ENCODE assay signal across 25 cellular contexts in the genomic region with DNA sequence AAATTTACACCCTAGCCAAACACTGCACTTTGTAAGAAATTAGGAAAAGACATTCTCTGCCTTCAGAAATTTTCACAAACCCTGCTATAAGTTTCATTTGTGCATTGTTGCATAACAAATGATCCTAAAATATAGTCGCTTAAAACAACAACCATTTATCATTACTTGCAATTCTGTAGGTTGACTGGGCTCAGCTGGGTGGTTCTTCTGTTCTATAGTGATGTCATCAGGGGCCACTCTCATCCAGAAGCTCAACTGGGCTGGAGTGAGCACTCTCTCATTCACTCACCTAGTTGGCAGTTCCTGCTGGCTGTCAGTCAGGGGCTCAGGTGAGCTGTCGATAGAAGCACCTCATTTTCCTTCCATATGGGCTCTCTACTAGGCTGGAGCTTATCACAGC. TPM values are rescaled to one million over a fixed set of nuclear protein-coding genes. Genes with fewer than 3 reads are reported as not detected.
"Had no signal": no experiment of that assay in that cellular context is flagged by ENCODE, and none has a peak within 500 bp of the region (broad histone marks: within the 10 kb centered on the region; RNA-seq: fewer than 3 reads in every experiment).

No MANE protein-coding gene starts in this region.

- H3K4me3 Mint-ChIP-seq: mesothelial cell of epicardium had no signal

- FAIRE-seq: colon, endothelial cell of umbilical vein, islet of Langerhans, keratinocyte had no signal

- H3K36me3 ChIP-seq: esophagus squamous epithelium, gastrocnemius medialis, heart right ventricle, left lung, lower lobe of right lung had no signal

- H3K9me3 ChIP-seq: gastrocnemius medialis, mucosa of descending colon had no signal

- H3K27ac Mint-ChIP-seq: mesothelial cell of epicardium had no signal

- H3K27me3 ChIP-seq: esophagus squamous epithelium had no signal

- ATAC-seq: gastrocnemius medialis, heart right ventricle, left cardiac atrium, left lung, left ventricle myocardium superior, lower lobe of right lung, mucosa of descending colon had no signal

- H3K4me3 ChIP-seq: coronary artery, dorsolateral prefrontal cortex, esophagus squamous epithelium, gastrocnemius medialis, heart right ventricle, left lung, lower lobe of right lung, mucosa of descending colon had no signal

- DNase-seq: dermis blood vessel endothelial cell; dorsolateral prefrontal cortex; effector CD4-positive, alpha-beta T cell; effector memory CD4-positive, alpha-beta T cell; esophagus squamous epithelium; foreskin fibroblast; foreskin melanocyte; gastrocnemius medialis; glutamatergic neuron; head of caudate nucleus; heart right ventricle; hippocampal formation; left cardiac atrium; left lung; left ventricle myocardium superior; lower lobe of right lung; mucosa of descending colon had no signal

- H3K27ac ChIP-seq: coronary artery, esophagus squamous epithelium, gastrocnemius medialis, heart right ventricle, left lung, lower lobe of right lung had no signal

- H3K4me1 ChIP-seq: gastrocnemius medialis, left lung, lower lobe of right lung had no signal

- H3K36me3 Mint-ChIP-seq: mesothelial cell of epicardium had no signal

RNA-seq across cellular contexts. Expression of gene FGFR2, which starts 20.7 kb away (rescaled TPM):
- total RNA-seq: endothelial cell of umbilical vein, lung microvascular endothelial cell, myocyte had no signal
